In genomic region chr13:40546047-40546446, GRCh38 we compare ENCODE assay signal across 1 cellular context.
TF ChIP-seq lines count a peak whose summit lies in the region.

No MANE protein-coding gene starts in this region.

TF ChIP-seq in GM23338, 12 proteins besides CTCF, POLR2A, EP300 and RAD21 (continued from another document):
- no peak for TF ChIP-seq ZNF462 (CRISPR knock-in tag; IDR thresholded peaks at IDR 0.05)
- TF ChIP-seq ETS1 (IDR thresholded peaks at IDR 0.05): no peak
- no peak for TF ChIP-seq CREB1 (CRISPR knock-in tag; IDR thresholded peaks at IDR 0.05; ENCODE audit: low read depth)
